In the genomic region with DNA sequence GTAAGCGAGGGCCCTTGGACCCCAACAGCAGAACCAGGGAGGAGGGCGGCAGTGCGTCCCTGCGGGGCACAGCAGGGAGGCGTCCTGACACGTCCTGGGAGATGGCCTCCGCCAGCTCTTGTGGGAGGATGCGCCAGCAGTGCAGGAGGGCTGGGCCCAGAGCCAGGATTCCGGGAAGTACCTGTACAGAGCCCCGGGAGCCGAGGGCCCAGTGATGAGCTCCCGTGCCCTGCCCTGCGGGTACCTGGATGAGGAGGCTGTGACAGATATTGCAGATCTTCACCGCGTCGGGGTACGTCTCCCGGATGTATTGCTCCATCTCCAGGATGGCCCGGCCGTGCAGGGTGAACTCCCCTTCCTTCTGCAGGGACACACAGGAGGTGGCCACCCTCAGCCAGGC, we compare ENCODE assay signal across 9 cellular contexts. TPM values are rescaled to one million over a fixed set of nuclear protein-coding genes. Genes with fewer than 3 reads are reported as not detected.
DNase-seq lines count a peak whose midpoint lies in the region; ATAC-seq lines count a peak whose summit lies in the region.
"Had no signal": no experiment of that assay in that cellular context is flagged by ENCODE, and none has a peak within 500 bp of the region (broad histone marks: within the 10 kb centered on the region; RNA-seq: fewer than 3 reads in every experiment).

No MANE protein-coding gene starts in this region.

- no peak for ATAC-seq in activated T-helper 17 cell treated with anti-CD3 and anti-CD28 coated beads, Interleukin-2, amount 50 U/mL, for 72 hours (replicated peaks)
- ATAC-seq in naive B cell (ENCODE audit: low read depth in 2 of 2) (no peak), GM19351 (IDR thresholded peaks at IDR 0.05; ENCODE audit: unreplicated experiment) (no peak), HG02938 (IDR thresholded peaks at IDR 0.05; ENCODE audit: unreplicated experiment) (no peak)

- H3K27me3 Mint-ChIP-seq in activated T-helper 17 cell treated with anti-CD3 and anti-CD28 coated beads, Interleukin-2, amount 50 U/mL, for 72 hours: no peaks in the 10 kb centered on the region
- no peaks in the 10 kb centered on the region for H3K27me3 Mint-ChIP-seq in naive B cell
- H3K27me3 Mint-ChIP-seq: stimulated activated naive CD8-positive, alpha-beta T cell treated with anti-CD3 and anti-CD28 coated beads, Interleukin-15, Interleukin-2, amounts not matched to agents 100 ng/mL and 50 ng/mL, for 24 hours had no signal

- peaks cover 55% of the 10 kb centered on the region for H3K36me3 Mint-ChIP-seq in activated T-helper 17 cell treated with anti-CD3 and anti-CD28 coated beads, Interleukin-2, amount 50 U/mL, for 72 hours (ENCODE audit: low read depth)
- peaks cover 4 to 8% of the 10 kb centered on the region in 2 donors for H3K36me3 Mint-ChIP-seq in naive B cell

- H3K9me3 Mint-ChIP-seq in activated T-helper 17 cell treated with anti-CD3 and anti-CD28 coated beads, Interleukin-2, amount 50 U/mL, for 72 hours: no peaks in the 10 kb centered on the region
- H3K9me3 Mint-ChIP-seq in naive B cell: no peaks in the 10 kb centered on the region
- H3K9me3 Mint-ChIP-seq: stimulated activated naive CD8-positive, alpha-beta T cell treated with anti-CD3 and anti-CD28 coated beads, Interleukin-15, Interleukin-2, amounts not matched to agents 100 ng/mL and 50 ng/mL, for 24 hours had no signal

- peaks cover 21% of the 10 kb centered on the region for H3K4me1 Mint-ChIP-seq in activated T-helper 17 cell treated with anti-CD3 and anti-CD28 coated beads, Interleukin-2, amount 50 U/mL, for 72 hours
- H3K4me1 Mint-ChIP-seq in naive B cell: peaks cover 33 to 76% (median 76%) of the 10 kb centered on the region in 3 donors

- H3K27ac Mint-ChIP-seq in activated T-helper 17 cell treated with anti-CD3 and anti-CD28 coated beads, Interleukin-2, amount 50 U/mL, for 72 hours: peak overlapping the region; percentile 7
- H3K27ac Mint-ChIP-seq in naive B cell: peak overlapping the region in 5 of 6 donors; percentile 43 to 89 (median 80)
- H3K27ac Mint-ChIP-seq: stimulated activated naive CD8-positive, alpha-beta T cell treated with anti-CD3 and anti-CD28 coated beads, Interleukin-15, Interleukin-2, amounts not matched to agents 100 ng/mL and 50 ng/mL, for 24 hours had no signal

- DNase-seq in COR-L47 (lab: John Stamatoyannopoulos, UW): peak; percentile 81
- peak; percentile 82 for DNase-seq in NCI-H1105 treated with DMSO at 0.1 percent for 48 hours (lab: John Stamatoyannopoulos, UW)
- no peak for DNase-seq in naive B cell
- DNase-seq in stimulated activated CD4-positive, alpha-beta T cell treated with anti-CD3 and anti-CD28 coated beads, Interleukin-2, amount 100 ng/mL, for 24 hours: no peak
- DNase-seq: islet precursor cell had no signal

- H3K4me3 Mint-ChIP-seq in activated T-helper 17 cell treated with anti-CD3 and anti-CD28 coated beads, Interleukin-2, amount 50 U/mL, for 72 hours: no peak overlapping the region
- peak overlapping the region in 6 of 8 donors; percentile 33 to 84 (median 62) for H3K4me3 Mint-ChIP-seq in naive B cell
- H3K4me3 Mint-ChIP-seq: stimulated activated naive CD8-positive, alpha-beta T cell treated with anti-CD3 and anti-CD28 coated beads, Interleukin-15, Interleukin-2, amounts not matched to agents 100 ng/mL and 50 ng/mL, for 24 hours had no signal

RNA-seq across cellular contexts. Expression of a gene that starts 23.1 kb away (rescaled TPM):
- 1 to 10 TPM; 7.7 to 9.1 TPM for total RNA-seq in activated T-helper 17 cell treated with anti-CD3 and anti-CD28 coated beads, Interleukin-2, amount 50 U/mL, for 72 hours
- 1 to 10 TPM in 5 of 6 donors, not detected in 1; 2.9 to 8.2 (median 4.2) TPM for polyA plus RNA-seq in naive B cell (ENCODE audit: low read depth in 6 of 6)

RNA-seq across cellular contexts. Expression of a gene that starts 42.1 kb away (rescaled TPM):
- total RNA-seq in activated T-helper 17 cell treated with anti-CD3 and anti-CD28 coated beads, Interleukin-2, amount 50 U/mL, for 72 hours: 10 to 100 TPM; 59.6 to 99.8 TPM
- polyA plus RNA-seq in naive B cell (ENCODE audit: low read depth in 6 of 6): 100 to 1,000 TPM; 178 to 217 (median 195) TPM

Comparison
In these comparisons a context has a peak if more than half of its experiments do, and no peak if none do; other contexts are left out.
1. DNase-seq: peak in COR-L47 (single experiment) and NCI-H1105 treated with DMSO at 0.1 percent for 48 hours (single experiment); none in naive B cell (single experiment) and stimulated activated CD4-positive, alpha-beta T cell treated with anti-CD3 and anti-CD28 coated beads, Interleukin-2, amount 100 ng/mL, for 24 hours (0 of 2).